Comparison of ENCODE assay signal across 18 cellular contexts in genomic region chr19:22893855-22894270, GRCh38.
DNase-seq lines count a peak whose midpoint lies in the region; ATAC-seq, FAIRE-seq and TF ChIP-seq lines count a peak whose summit lies in the region.
"Had no signal": no experiment of that assay in that cellular context is flagged by ENCODE, and none has a peak within 500 bp of the region (broad histone marks: within the 10 kb centered on the region; RNA-seq: fewer than 3 reads in every experiment).

No MANE protein-coding gene starts in this region.

- H3K4me1 ChIP-seq in right cardiac atrium (ENCODE audit: control insufficient read depth, insufficient read depth, low read length), result no peaks in the 10 kb centered on the region
- H3K4me1 ChIP-seq in kidney (ENCODE audit: control insufficient read depth in 1 of 2, insufficient read depth in 1 of 2, low read depth in 1 of 2, low read length in 2 of 2), result no peaks in the 10 kb centered on the region

- ATAC-seq in right cardiac atrium (no peak), left ventricle myocardium superior (no peak), GM21423 (IDR thresholded peaks at IDR 0.05; ENCODE audit: unreplicated experiment) (no peak), GM21381 (IDR thresholded peaks at IDR 0.05; ENCODE audit: unreplicated experiment) (no peak)

- intact Hi-C loops in right cardiac atrium (cut with DNase I) (no loop called here), left ventricle myocardium superior (cut with micrococcal nuclease) (no loop called here), kidney (cut with DNase I) (no loop called here)

- no peaks in the 10 kb centered on the region for H3K36me3 ChIP-seq in H7 (replicated peaks; ENCODE audit: control insufficient read depth, insufficient read depth, low read length)
- no peaks in the 10 kb centered on the region for H3K36me3 ChIP-seq in kidney (ENCODE audit: control insufficient read depth in 1 of 2, insufficient read depth in 2 of 2, low read length in 2 of 2)

- no peak for TF ChIP-seq CTCF in kidney (IDR thresholded peaks at IDR 0.05; ENCODE audit: borderline replicate concordance, extremely low read depth, insufficient read depth)

- DNase-seq in right cardiac atrium, result peak in 2 of 3 donors; percentile 45 to 47
- no peak for DNase-seq in left ventricle myocardium superior
- peak; percentile 9 for DNase-seq in H7
- DNase-seq in kidney, result peak; percentile 57
- DNase-seq in NCI-H345 (lab: John Stamatoyannopoulos, UW), result no peak
- DNase-seq: C1 segment of cervical spinal cord; Calu3; CD4-positive, alpha-beta memory T cell; COR-L47; DMS53; DMS79 treated with DMSO at 0.1 percent for 48 hours; GF-D8; GOT3; HCEC 1CT had no signal

- H3K27me3 ChIP-seq in right cardiac atrium (ENCODE audit: control insufficient read depth, insufficient read depth) (no peaks in the 10 kb centered on the region), H7 (ENCODE audit: control insufficient read depth, insufficient read depth, low read length) (no peaks in the 10 kb centered on the region)

- no peak overlapping the region for H3K27ac ChIP-seq in right cardiac atrium (ENCODE audit: low read length)
- no peak overlapping the region for H3K27ac ChIP-seq in kidney (ENCODE audit: low read depth in 2 of 2, low read length in 2 of 2)

- FAIRE-seq in kidney (lab: Jason Lieb, UNC), result no peak
- FAIRE-seq: GM12892, H54 had no signal

- whole genome bisulfite sequencing in right cardiac atrium, result 89% methylated on average over 35 of the region's 35 CpGs

- H3K4me3 ChIP-seq in right cardiac atrium (ENCODE audit: low read length) (no peak overlapping the region), H7 (ENCODE audit: insufficient read depth, low read depth, low read length) (no peak overlapping the region), kidney (ENCODE audit: low read length in 2 of 2) (no peak overlapping the region)

- no peaks in the 10 kb centered on the region for H3K9me3 ChIP-seq in right cardiac atrium (ENCODE audit: control insufficient read depth, low read length)
- peaks cover 0 to 7% of the 10 kb centered on the region in 2 donors for H3K9me3 ChIP-seq in kidney (ENCODE audit: control insufficient read depth in 1 of 2, low read length in 2 of 2)

- H3K9ac ChIP-seq in kidney (ENCODE audit: low read length in 2 of 2), result no peak overlapping the region

Comparison
In these comparisons a context has a peak if more than half of its experiments do, and no peak if none do; other contexts are left out.
1. DNase-seq: peak in right cardiac atrium (2 of 3), H7 (single experiment) and kidney (single experiment); none in left ventricle myocardium superior (single experiment) and NCI-H345 (single experiment).